Comparison of ENCODE assay signal across 15 cellular contexts in the genomic region with DNA sequence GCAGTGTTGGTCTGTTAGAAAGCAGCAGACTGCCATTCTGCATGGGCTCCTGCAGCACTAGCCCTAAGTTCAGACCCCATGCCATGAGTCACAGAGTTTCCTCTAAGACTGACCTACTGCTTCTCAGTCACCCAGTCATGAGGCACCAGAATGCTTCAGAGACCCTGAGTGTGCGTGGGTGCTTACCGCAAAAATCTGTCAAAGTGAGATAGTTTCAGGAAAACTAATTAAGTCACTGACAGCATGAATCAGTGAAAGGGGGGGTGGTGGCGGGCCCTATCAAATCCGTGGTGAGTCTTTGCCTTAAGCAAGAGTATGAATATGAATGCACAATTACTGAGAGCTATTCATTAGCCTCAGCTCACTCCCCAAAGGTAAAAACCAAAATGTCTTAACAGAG.
A peak's percentile ranks its signal among the peaks of the same experiment; 100 is the strongest.
DNase-seq lines count a peak whose midpoint lies in the region; ATAC-seq lines count a peak whose summit lies in the region.
"Had no signal": no experiment of that assay in that cellular context is flagged by ENCODE, and none has a peak within 500 bp of the region (broad histone marks: within the 10 kb centered on the region; RNA-seq: fewer than 3 reads in every experiment).

No MANE protein-coding gene starts in this region.

- no peaks in the 10 kb centered on the region for H3K36me3 Mint-ChIP-seq in activated CD4-positive, alpha-beta T cell treated with anti-CD3 and anti-CD28 coated beads for 36 hours (ENCODE audit: low read depth)
- H3K36me3 Mint-ChIP-seq in activated CD4-positive, alpha-beta T cell treated with anti-CD3 and anti-CD28 coated beads, Interleukin-2, amount 10 ng/mL, durations not matched to agents 7 days and 5 days (ENCODE audit: low read depth) = no peaks in the 10 kb centered on the region

- peak; percentile 77 for ATAC-seq in activated CD4-positive, alpha-beta T cell treated with anti-CD3 and anti-CD28 coated beads for 36 hours
- ATAC-seq: A549, heart left ventricle had no signal

- no peaks in the 10 kb centered on the region for H3K36me3 ChIP-seq in adipocyte (ENCODE audit: control insufficient read depth, insufficient read depth, low read length, severe bottlenecking)
- H3K36me3 ChIP-seq: heart left ventricle, thyroid gland had no signal

- no peaks in the 10 kb centered on the region for H3K27me3 ChIP-seq in adipocyte (replicated peaks; ENCODE audit: control insufficient read depth, insufficient read depth, low read length)
- H3K27me3 ChIP-seq: heart left ventricle, thyroid gland had no signal

- H3K4me3 ChIP-seq in adipocyte (ENCODE audit: low read length) = no peak overlapping the region
- H3K4me3 ChIP-seq: A549, heart left ventricle, lung, thyroid gland had no signal

- no peaks in the 10 kb centered on the region for H3K4me1 Mint-ChIP-seq in activated CD4-positive, alpha-beta T cell treated with anti-CD3 and anti-CD28 coated beads for 36 hours
- no peaks in the 10 kb centered on the region for H3K4me1 Mint-ChIP-seq in activated CD4-positive, alpha-beta T cell treated with anti-CD3 and anti-CD28 coated beads, Interleukin-2, amount 10 ng/mL, durations not matched to agents 7 days and 5 days

- H3K4me3 Mint-ChIP-seq in activated CD4-positive, alpha-beta T cell treated with anti-CD3 and anti-CD28 coated beads for 36 hours = no peak overlapping the region
- H3K4me3 Mint-ChIP-seq in activated CD4-positive, alpha-beta T cell treated with anti-CD3 and anti-CD28 coated beads, Interleukin-2, amount 10 ng/mL, durations not matched to agents 7 days and 5 days = no peak overlapping the region

- H3K9ac ChIP-seq in adipocyte (ENCODE audit: low read length) = no peak overlapping the region

- intact Hi-C loops in activated CD4-positive, alpha-beta T cell treated with anti-CD3 and anti-CD28 coated beads for 36 hours (cut with DNase I, micrococcal nuclease) = no loop called here

- H3K9me3 ChIP-seq in adipocyte (ENCODE audit: control insufficient read depth, low read length) = no peaks in the 10 kb centered on the region
- H3K9me3 ChIP-seq: A549, heart left ventricle, thyroid gland had no signal

- H3K9me3 Mint-ChIP-seq in activated CD4-positive, alpha-beta T cell treated with anti-CD3 and anti-CD28 coated beads for 36 hours (ENCODE audit: low read depth) = no peaks in the 10 kb centered on the region
- no peaks in the 10 kb centered on the region for H3K9me3 Mint-ChIP-seq in activated CD4-positive, alpha-beta T cell treated with anti-CD3 and anti-CD28 coated beads, Interleukin-2, amount 10 ng/mL, durations not matched to agents 7 days and 5 days

- CTCF ChIA-PET in activated CD4-positive, alpha-beta T cell treated with anti-CD3 and anti-CD28 coated beads for 36 hours (lab: Charles Lee) = no interaction called here
- CTCF ChIA-PET in activated CD4-positive, alpha-beta T cell treated with anti-CD3 and anti-CD28 coated beads, Interleukin-2, amount 10 ng/mL, durations not matched to agents 7 days and 5 days (lab: Charles Lee) = no interaction called here

- peaks cover 3% of the 10 kb centered on the region for H3K27me3 Mint-ChIP-seq in activated CD4-positive, alpha-beta T cell treated with anti-CD3 and anti-CD28 coated beads for 36 hours
- H3K27me3 Mint-ChIP-seq in activated CD4-positive, alpha-beta T cell treated with anti-CD3 and anti-CD28 coated beads, Interleukin-2, amount 10 ng/mL, durations not matched to agents 7 days and 5 days = no peaks in the 10 kb centered on the region

- DNase-seq in activated CD4-positive, alpha-beta T cell treated with anti-CD3 and anti-CD28 coated beads for 36 hours = peak; percentile 55
- no peak for DNase-seq in activated CD4-positive, alpha-beta T cell treated with anti-CD3 and anti-CD28 coated beads, Interleukin-2, amount 10 ng/mL, durations not matched to agents 7 days and 5 days
- peak; percentile 10 for DNase-seq in H4 (ENCODE audit: low spot score)
- peak; percentile 46 for DNase-seq in adipocyte (ENCODE audit: low read depth)
- DNase-seq in kidney glomerular epithelial cell (lab: John Stamatoyannopoulos, UW) = peak; percentile 82
- no peak for DNase-seq in 8988T
- DNase-seq in SKM-1 (lab: John Stamatoyannopoulos, UW; ENCODE audit: unreplicated experiment) = no peak
- no peak for DNase-seq in SKM-1 treated with dmso at 0.1 percent for 144 hours (lab: John Stamatoyannopoulos, UW; ENCODE audit: unreplicated experiment)
- DNase-seq: activated CD8-positive, alpha-beta memory T cell treated with anti-CD3 and anti-CD28 coated beads for 24 hours; heart left ventricle; NCI-H1436; T-helper 1 cell; thyroid gland had no signal

- POLR2A ChIA-PET in activated CD4-positive, alpha-beta T cell treated with anti-CD3 and anti-CD28 coated beads for 36 hours (lab: Charles Lee) = no interaction called here
- POLR2A ChIA-PET in activated CD4-positive, alpha-beta T cell treated with anti-CD3 and anti-CD28 coated beads, Interleukin-2, amount 10 ng/mL, durations not matched to agents 7 days and 5 days (lab: Charles Lee) = no interaction called here

- H3K27ac Mint-ChIP-seq in activated CD4-positive, alpha-beta T cell treated with anti-CD3 and anti-CD28 coated beads for 36 hours = no peak overlapping the region
- no peak overlapping the region for H3K27ac Mint-ChIP-seq in activated CD4-positive, alpha-beta T cell treated with anti-CD3 and anti-CD28 coated beads, Interleukin-2, amount 10 ng/mL, durations not matched to agents 7 days and 5 days

- peaks cover 11% of the 10 kb centered on the region for H3K4me1 ChIP-seq in adipocyte (ENCODE audit: control insufficient read depth, insufficient read depth, low read length)
- H3K4me1 ChIP-seq: A549, heart left ventricle, thyroid gland had no signal

Comparison
In these comparisons a context has a peak if more than half of its experiments do, and no peak if none do; other contexts are left out.
1. DNase-seq: peak in activated CD4-positive, alpha-beta T cell treated with anti-CD3 and anti-CD28 coated beads for 36 hours (single experiment), H4 (single experiment), adipocyte (single experiment) and kidney glomerular epithelial cell (single experiment); none in activated CD4-positive, alpha-beta T cell treated with anti-CD3 and anti-CD28 coated beads, Interleukin-2, amount 10 ng/mL, durations not matched to agents 7 days and 5 days (single experiment), 8988T (single experiment), SKM-1 (single experiment) and SKM-1 treated with dmso at 0.1 percent for 144 hours (single experiment).